ENCODE assay signal across 15 cellular contexts in genomic region chr14:29442720-29443119, GRCh38.
DNase-seq lines count a peak whose midpoint lies in the region; ATAC-seq, FAIRE-seq and TF ChIP-seq lines count a peak whose summit lies in the region.
"Had no signal": no experiment of that assay in that cellular context is flagged by ENCODE, and none has a peak within 500 bp of the region (broad histone marks: within the 10 kb centered on the region; RNA-seq: fewer than 3 reads in every experiment).

No MANE protein-coding gene starts in this region.

- no peak overlapping the region for H3K4me2 ChIP-seq in keratinocyte (ENCODE audit: control insufficient read depth, extremely low read depth, insufficient read depth, low read depth, low read length)

- H4K20me1 ChIP-seq in keratinocyte (ENCODE audit: control insufficient read depth, extremely low read depth, insufficient read depth, low read length) = no peaks in the 10 kb centered on the region

- no peak for ATAC-seq in HG02642 (IDR thresholded peaks at IDR 0.05; ENCODE audit: poor library complexity, unreplicated experiment)
- ATAC-seq in GM21786 (IDR thresholded peaks at IDR 0.05; ENCODE audit: unreplicated experiment) = no peak
- ATAC-seq in upper lobe of right lung = no peak
- ATAC-seq: K562, left ventricle myocardium superior, Right ventricle myocardium inferior had no signal

- intact Hi-C loops in upper lobe of right lung (cut with DNase I) = no loop called here

- H3K36me3 ChIP-seq in keratinocyte (ENCODE audit: control insufficient read depth in 2 of 2, extremely low read depth in 1 of 2, insufficient read depth in 2 of 2, low read length in 2 of 2) (no peaks in the 10 kb centered on the region), upper lobe of right lung (no peaks in the 10 kb centered on the region)
- H3K36me3 ChIP-seq: esophagus muscularis mucosa, ovary had no signal

- peak overlapping the region; percentile 19 for H2AFZ ChIP-seq in keratinocyte (ENCODE audit: control insufficient read depth, low read length)

- FAIRE-seq in HTR-8/SVneo (lab: Jason Lieb, UNC) (peak; percentile 82), keratinocyte (lab: Jason Lieb, UNC) (peak; percentile 64)
- FAIRE-seq: K562 had no signal

- H3K9me3 ChIP-seq in keratinocyte (ENCODE audit: control insufficient read depth, low read depth, low read length) (no peaks in the 10 kb centered on the region), upper lobe of right lung (no peaks in the 10 kb centered on the region)
- H3K9me3 ChIP-seq: esophagus muscularis mucosa, ovary had no signal

- H3K4me3 ChIP-seq in AG09309 (ENCODE audit: control insufficient read depth, low read depth, low read length) = no peak overlapping the region
- H3K4me3 ChIP-seq in keratinocyte (ENCODE audit: control insufficient read depth in 2 of 3, extremely low read depth in 1 of 3, insufficient read depth in 2 of 3, low read depth in 1 of 3, low read length in 3 of 3) = no peak overlapping the region
- no peak overlapping the region for H3K4me3 ChIP-seq in upper lobe of right lung
- H3K4me3 ChIP-seq: esophagus muscularis mucosa, K562, ovary had no signal

- H3K79me2 ChIP-seq in keratinocyte (ENCODE audit: control insufficient read depth, insufficient read depth, low read length) = no peaks in the 10 kb centered on the region

- H3K9me1 ChIP-seq in keratinocyte (ENCODE audit: control insufficient read depth, extremely low read depth, insufficient read depth, low read length) = no peaks in the 10 kb centered on the region

- H3K27ac ChIP-seq in keratinocyte (ENCODE audit: control insufficient read depth, insufficient read depth, low read length) = no peak overlapping the region
- H3K27ac ChIP-seq in upper lobe of right lung = no peak overlapping the region
- H3K27ac ChIP-seq: esophagus muscularis mucosa, ovary had no signal

- H3K9ac ChIP-seq in keratinocyte (ENCODE audit: control insufficient read depth, extremely low read depth, insufficient read depth, low read length) = no peak overlapping the region

- H3K4me1 ChIP-seq in keratinocyte (ENCODE audit: control insufficient read depth, extremely low read depth, insufficient read depth, low read length) = no peaks in the 10 kb centered on the region
- H3K4me1 ChIP-seq in upper lobe of right lung = no peaks in the 10 kb centered on the region
- H3K4me1 ChIP-seq: esophagus muscularis mucosa had no signal

- TF ChIP-seq CTCF in AG09309 (IDR thresholded peaks at IDR 0.05; ENCODE audit: control insufficient read depth, insufficient read depth, low read depth, low read length, missing control alignments) = no peak
- no peak for TF ChIP-seq CTCF in keratinocyte (optimal IDR thresholded peaks at IDR 0.05 in 1 of 3, IDR thresholded peaks at IDR 0.05 in 1 of 3, conservative IDR thresholded peaks at IDR 0.05 in 1 of 3; ENCODE audit: extremely low read depth in 1 of 3, insufficient read depth in 2 of 3, low read length in 3 of 3)
- no peak for TF ChIP-seq CTCF in upper lobe of right lung (IDR thresholded peaks at IDR 0.05)

- DNase-seq in AG09309 (ENCODE audit: low read depth) = peak; percentile 18
- peak; percentile 34 for DNase-seq in HTR-8/SVneo (ENCODE audit: insufficient read length, low spot score)
- DNase-seq in astrocyte of the hippocampus (ENCODE audit: low read depth, low spot score) = peak; percentile 43
- no peak for DNase-seq in keratinocyte (ENCODE audit: low read depth, low spot score)
- DNase-seq in midbrain (lab: John Stamatoyannopoulos, UW) = no peak
- DNase-seq in upper lobe of right lung = no peak
- DNase-seq: activated T-cell treated with anti-CD3 and anti-CD28 coated beads, Interleukin-2, amount 50 U/mL, for 24 hours; H7; left ventricle myocardium superior; ovary had no signal

- H3K27me3 ChIP-seq in keratinocyte (ENCODE audit: control insufficient read depth, extremely low read depth, insufficient read depth, low read length) (no peaks in the 10 kb centered on the region), upper lobe of right lung (no peaks in the 10 kb centered on the region)
- H3K27me3 ChIP-seq: esophagus muscularis mucosa, ovary had no signal

- dilution Hi-C loops in keratinocyte (cut with MboI; ENCODE audit: extremely low pct_ligation_motif_present, low sequenced_read_pairs) = no loop called here

Comparison
In these comparisons a context has a peak if more than half of its experiments do, and no peak if none do; other contexts are left out.
1. DNase-seq: peak in AG09309 (single experiment), HTR-8/SVneo (single experiment) and astrocyte of the hippocampus (single experiment); none in keratinocyte (single experiment), midbrain (single experiment) and upper lobe of right lung (single experiment).